In genomic region chr7:47636111-47636692, GRCh38 we compare ENCODE assay signal across 12 cellular contexts. TPM values are rescaled to one million over a fixed set of nuclear protein-coding genes. Genes with fewer than 3 reads are reported as not detected.
DNase-seq lines count a peak whose midpoint lies in the region; ATAC-seq, FAIRE-seq and TF ChIP-seq lines count a peak whose summit lies in the region.
"Had no signal": no experiment of that assay in that cellular context is flagged by ENCODE, and none has a peak within 500 bp of the region (broad histone marks: within the 10 kb centered on the region; RNA-seq: fewer than 3 reads in every experiment).

No MANE protein-coding gene starts in this region.

- no peaks in the 10 kb centered on the region for H4K20me1 ChIP-seq in OCI-LY1 (ENCODE audit: insufficient read depth, low read length)

- TF ChIP-seq CTCF in OCI-LY1 (IDR thresholded peaks at IDR 0.05; ENCODE audit: low read length) = no peak
- TF ChIP-seq CTCF in thoracic aorta (IDR thresholded peaks at IDR 0.05) = no peak

- peak overlapping the region in 1 of 2 experiments; percentile 56 for H3K18ac ChIP-seq in mesenchymal stem cell (ENCODE audit: low read depth in 1 of 2, low read length in 2 of 2)

- H2AFZ ChIP-seq in OCI-LY1 (ENCODE audit: low read length) = no peak overlapping the region
- H2AFZ ChIP-seq in mesenchymal stem cell (ENCODE audit: low read depth, low read length) = no peak overlapping the region

- H3K4me1 ChIP-seq in OCI-LY1 (ENCODE audit: insufficient read depth, low read length, severe bottlenecking) (peaks cover 84% of the 10 kb centered on the region), mesenchymal stem cell (ENCODE audit: control insufficient read depth, insufficient read depth, low read depth, low read length) (peaks cover 21% of the 10 kb centered on the region), thoracic aorta (ENCODE audit: control insufficient read depth in 1 of 2, low read depth in 2 of 2) (peaks cover 28 to 72% of the 10 kb centered on the region in 2 donors)

- peak overlapping the region; percentile 56 for H2BK120ac ChIP-seq in mesenchymal stem cell (ENCODE audit: low read depth, low read length)

- ATAC-seq in thoracic aorta (ENCODE audit: insufficient number of reproducible peaks, low FRiP score, low read depth) (no peak), GM18502 (IDR thresholded peaks at IDR 0.05; ENCODE audit: poor library complexity, unreplicated experiment) (no peak), HG03342 (IDR thresholded peaks at IDR 0.05; ENCODE audit: unreplicated experiment) (no peak)

- H3K23ac ChIP-seq in mesenchymal stem cell (ENCODE audit: low read length in 2 of 2) = no peak overlapping the region

- H2AK5ac ChIP-seq in mesenchymal stem cell (ENCODE audit: low read length, severe bottlenecking) = no peak overlapping the region

- H3K27me3 ChIP-seq in OCI-LY1 (ENCODE audit: insufficient read depth, low read length) (no peaks in the 10 kb centered on the region), mesenchymal stem cell (ENCODE audit: control insufficient read depth in 1 of 2, insufficient read depth in 1 of 2, low read length in 2 of 2) (peaks cover 0 to 68% of the 10 kb centered on the region in 2 experiments), thoracic aorta (replicated peaks; ENCODE audit: insufficient read depth) (no peaks in the 10 kb centered on the region)
- H3K27me3 ChIP-seq: brain microvascular endothelial cell had no signal

- peak overlapping the region in 1 of 2 experiments; percentile 22 for H3K4ac ChIP-seq in mesenchymal stem cell (ENCODE audit: low read depth in 1 of 2, low read length in 2 of 2)

- no peaks in the 10 kb centered on the region for H3K9me2 ChIP-seq in OCI-LY1 (ENCODE audit: low read depth, low read length)

- H3K4me3 ChIP-seq in OCI-LY1 (ENCODE audit: low read depth, low read length, poor library complexity, severe bottlenecking) (peak overlapping the region; percentile 55), mesenchymal stem cell (ENCODE audit: insufficient read depth in 1 of 2, low read depth in 1 of 2, low read length in 2 of 2) (no peak overlapping the region), thoracic aorta (peak overlapping the region; percentile 37)

- 69% methylated on average over 12 of the region's 12 CpGs for WGBS in mesenchymal stem cell

- no peaks in the 10 kb centered on the region for H3K36me3 ChIP-seq in OCI-LY1 (ENCODE audit: insufficient read depth, low read length)
- no peaks in the 10 kb centered on the region for H3K36me3 ChIP-seq in mesenchymal stem cell (ENCODE audit: control insufficient read depth in 1 of 2, insufficient read depth in 2 of 2, low read depth in 1 of 2, low read length in 2 of 2)
- no peaks in the 10 kb centered on the region for H3K36me3 ChIP-seq in thoracic aorta
- H3K36me3 ChIP-seq: brain microvascular endothelial cell had no signal

- H3K9me3 ChIP-seq in OCI-LY1 (ENCODE audit: low read length) (no peaks in the 10 kb centered on the region), mesenchymal stem cell (ENCODE audit: control insufficient read depth, low read length) (no peaks in the 10 kb centered on the region), thoracic aorta (no peaks in the 10 kb centered on the region)

- no peak for FAIRE-seq in GM19239 (lab: Jason Lieb, UNC)

- H4K8ac ChIP-seq in mesenchymal stem cell (ENCODE audit: low read length) = no peak overlapping the region

- H4K91ac ChIP-seq in mesenchymal stem cell (ENCODE audit: low read length) = peak overlapping the region; percentile 44

- H2BK5ac ChIP-seq in mesenchymal stem cell (ENCODE audit: low read depth, low read length, poor library complexity, severe bottlenecking) = no peak overlapping the region

- H3K14ac ChIP-seq in mesenchymal stem cell (ENCODE audit: low read length in 2 of 2) = peak overlapping the region in 1 of 2 experiments; percentile 27

- no peaks in the 10 kb centered on the region for H3K79me1 ChIP-seq in mesenchymal stem cell (replicated peaks; ENCODE audit: low read length, poor library complexity, severe bottlenecking)

- peak overlapping the region; percentile 64 for H3K9ac ChIP-seq in OCI-LY1 (ENCODE audit: low read length)
- no peak overlapping the region for H3K9ac ChIP-seq in mesenchymal stem cell (ENCODE audit: low read length)

- no peaks in the 10 kb centered on the region for H3K79me2 ChIP-seq in OCI-LY1 (ENCODE audit: insufficient read depth, low read length)

- no peaks in the 10 kb centered on the region for H3F3A ChIP-seq in OCI-LY1 (ENCODE audit: insufficient read depth, low read length)

- H3K4me2 ChIP-seq in OCI-LY1 (ENCODE audit: low read length) = peak overlapping the region; percentile 71
- no peak overlapping the region for H3K4me2 ChIP-seq in mesenchymal stem cell (ENCODE audit: low read length, poor library complexity, severe bottlenecking)

- H3K27ac ChIP-seq in OCI-LY1 (ENCODE audit: low read depth, low read length, poor library complexity, severe bottlenecking) = peak overlapping the region; percentile 86
- H3K27ac ChIP-seq in cingulate gyrus (ENCODE audit: low read depth, low read length) = peak overlapping the region; percentile 75
- no peak overlapping the region for H3K27ac ChIP-seq in mesenchymal stem cell (ENCODE audit: low read length, poor library complexity, severe bottlenecking)
- H3K27ac ChIP-seq in thoracic aorta = peak overlapping the region; percentile 85 to 88
- H3K27ac ChIP-seq: brain microvascular endothelial cell had no signal

- peak overlapping the region; percentile 44 to 77 for H2BK12ac ChIP-seq in mesenchymal stem cell (ENCODE audit: low read length in 2 of 2)

- H2BK15ac ChIP-seq in mesenchymal stem cell (ENCODE audit: low read depth, poor library complexity, severe bottlenecking) = no peak overlapping the region

- DNase-seq in mesenchymal stem cell = no peak
- no peak for DNase-seq in thoracic aorta (ENCODE audit: low spot score)
- no peak for DNase-seq in activated CD4-positive, alpha-beta T cell treated with anti-CD3 and anti-CD28 coated beads, Interleukin-2, amount 50 U/mL, for 4 hours
- DNase-seq in GM19239 (ENCODE audit: insufficient read length, low spot score) = no peak
- DNase-seq: activated B cell treated with CpG ODN at 0.5 μM for 24 hours; activated T-cell treated with anti-CD3 and anti-CD28 coated beads, Interleukin-2, amount 50 U/mL, for 48 hours; brain microvascular endothelial cell; NCI-H2029 treated with DMSO at 0.1 percent for 48 hours had no signal

RNA-seq across cellular contexts. Expression of gene TNS3, which starts 54.3 kb away (rescaled TPM):
- polyA plus RNA-seq in mesenchymal stem cell (2013, experiment 1 of 2) = 142 TPM
- polyA plus RNA-seq in mesenchymal stem cell (2013, experiment 2 of 2) = 136 TPM
- 100 to 1,000 TPM; 138 to 151 TPM for total RNA-seq in thoracic aorta

Comparison
In these comparisons a context has a peak if more than half of its experiments do, and no peak if none do; other contexts are left out.
1. H3K4me3 ChIP-seq: peak in OCI-LY1 (single experiment) and thoracic aorta (single experiment); none in mesenchymal stem cell (0 of 2).